Comparison of ENCODE assay signal across 12 cellular contexts in genomic region chr3:50428007-50428633, GRCh38.
DNase-seq lines count a peak whose midpoint lies in the region; ATAC-seq, FAIRE-seq and TF ChIP-seq lines count a peak whose summit lies in the region.
"Had no signal": no experiment of that assay in that cellular context is flagged by ENCODE, and none has a peak within 500 bp of the region (broad histone marks: within the 10 kb centered on the region; RNA-seq: fewer than 3 reads in every experiment).

No MANE protein-coding gene starts in this region.

- H3K9me3 ChIP-seq in keratinocyte (ENCODE audit: control insufficient read depth, low read depth, low read length) = no peaks in the 10 kb centered on the region
- H3K9me3 ChIP-seq: right atrium auricular region had no signal

- peak overlapping the region; percentile 51; the same call in 1 of the 2 replicates for H3K27ac Mint-ChIP-seq in WTC11

- H3K27ac ChIP-seq in keratinocyte (ENCODE audit: control insufficient read depth, insufficient read depth, low read length) = no peak overlapping the region
- H3K27ac ChIP-seq: right atrium auricular region had no signal

- H3K9me1 ChIP-seq in keratinocyte (ENCODE audit: control insufficient read depth, extremely low read depth, insufficient read depth, low read length) = no peaks in the 10 kb centered on the region

- H3K4me1 Mint-ChIP-seq in WTC11 = no peaks in the 10 kb centered on the region; the same call in 1 of the 2 replicates

- no peak overlapping the region for H3K4me3 Mint-ChIP-seq in WTC11
- H3K4me3 Mint-ChIP-seq: CD4-positive, alpha-beta memory T cell; IgD-negative memory B cell had no signal

- no peak for FAIRE-seq in keratinocyte (lab: Jason Lieb, UNC)
- FAIRE-seq: astrocyte had no signal

- no peak overlapping the region for H3K4me3 ChIP-seq in keratinocyte (ENCODE audit: control insufficient read depth in 2 of 3, extremely low read depth in 1 of 3, insufficient read depth in 2 of 3, low read depth in 1 of 3, low read length in 3 of 3)
- H3K4me3 ChIP-seq: right atrium auricular region had no signal

- H3K4me1 ChIP-seq in keratinocyte (ENCODE audit: control insufficient read depth, extremely low read depth, insufficient read depth, low read length) = no peaks in the 10 kb centered on the region
- H3K4me1 ChIP-seq: right atrium auricular region had no signal

- H3K4me2 ChIP-seq in keratinocyte (ENCODE audit: control insufficient read depth, extremely low read depth, insufficient read depth, low read depth, low read length) = no peak overlapping the region

- TF ChIP-seq CTCF in GM12873 (IDR thresholded peaks at IDR 0.05; ENCODE audit: insufficient read depth, low read depth, low read length, missing control alignments) (peak; percentile 5), WTC11 (IDR thresholded peaks at IDR 0.05) (no peak), keratinocyte (optimal IDR thresholded peaks at IDR 0.05 in 1 of 3, IDR thresholded peaks at IDR 0.05 in 1 of 3, conservative IDR thresholded peaks at IDR 0.05 in 1 of 3; ENCODE audit: extremely low read depth in 1 of 3, insufficient read depth in 2 of 3, low read length in 3 of 3) (peak; percentile 8 to 63 (median 54))

- H3K9ac ChIP-seq in keratinocyte (ENCODE audit: control insufficient read depth, extremely low read depth, insufficient read depth, low read length) = no peak overlapping the region

- H4K20me1 ChIP-seq in keratinocyte (ENCODE audit: control insufficient read depth, extremely low read depth, insufficient read depth, low read length) = no peaks in the 10 kb centered on the region

- ATAC-seq in WTC11 = no peak

- DNase-seq in NCI-H1092 (lab: John Stamatoyannopoulos, UW) (peak; percentile 25), WTC11 (ENCODE audit: low spot score) (no peak), keratinocyte (ENCODE audit: low read depth, low spot score) (no peak), kidney glomerular epithelial cell (lab: John Stamatoyannopoulos, UW) (no peak), cerebellum (ENCODE audit: low spot score) (no peak), NCI-H1105 treated with DMSO at 0.1 percent for 48 hours (lab: John Stamatoyannopoulos, UW) (no peak)
- DNase-seq: NCI-H2081 treated with DMSO at 0.1 percent for 48 hours had no signal

- H3K9me3 Mint-ChIP-seq in WTC11 = no peaks in the 10 kb centered on the region
- H3K9me3 Mint-ChIP-seq: CD4-positive, alpha-beta memory T cell; IgD-negative memory B cell had no signal

- POLR2A ChIA-PET in WTC11 (lab: Charles Lee) = no interaction called here

- H2AFZ ChIP-seq in keratinocyte (ENCODE audit: control insufficient read depth, low read length) = no peak overlapping the region

- H3K27me3 Mint-ChIP-seq in WTC11 (ENCODE audit: low read depth) = no peaks in the 10 kb centered on the region
- H3K27me3 Mint-ChIP-seq: CD4-positive, alpha-beta memory T cell had no signal

- H3K36me3 ChIP-seq in keratinocyte (ENCODE audit: control insufficient read depth in 2 of 2, extremely low read depth in 1 of 2, insufficient read depth in 2 of 2, low read length in 2 of 2) = no peaks in the 10 kb centered on the region
- H3K36me3 ChIP-seq: right atrium auricular region had no signal

- CTCF ChIA-PET in WTC11 (lab: Charles Lee) = interaction anchor here (1.7 to 4.1 kb wide), 2 partner anchors 9 to 114 kb away, joined by 4 to 18 read pairs; no protein-coding TSS in a partner anchor

- dilution Hi-C loops in keratinocyte (cut with MboI; ENCODE audit: extremely low pct_ligation_motif_present, low sequenced_read_pairs) = no loop called here

- H3K36me3 Mint-ChIP-seq in WTC11 = no peaks in the 10 kb centered on the region
- H3K36me3 Mint-ChIP-seq: CD4-positive, alpha-beta memory T cell; IgD-negative memory B cell had no signal

- H3K79me2 ChIP-seq in keratinocyte (ENCODE audit: control insufficient read depth, insufficient read depth, low read length) = no peaks in the 10 kb centered on the region

- peaks cover 11% of the 10 kb centered on the region for H3K27me3 ChIP-seq in keratinocyte (ENCODE audit: control insufficient read depth, extremely low read depth, insufficient read depth, low read length)
- H3K27me3 ChIP-seq: right atrium auricular region had no signal

TF ChIP-seq in WTC11, 78 proteins besides CTCF, POLR2A, EP300 and RAD21:
- TF ChIP-seq SMAD3 (CRISPR knock-in tag; IDR thresholded peaks at IDR 0.05; ENCODE audit: borderline replicate concordance) (no peak), TCF7 (CRISPR knock-in tag; IDR thresholded peaks at IDR 0.05; ENCODE audit: low read depth) (no peak), KAT7 (CRISPR knock-in tag; IDR thresholded peaks at IDR 0.05; ENCODE audit: borderline replicate concordance) (no peak), TP53 (CRISPR knock-in tag; IDR thresholded peaks at IDR 0.05) (no peak), ATF2 (CRISPR knock-in tag; IDR thresholded peaks at IDR 0.05; ENCODE audit: borderline replicate concordance, low read depth) (no peak), NR2C2 (CRISPR knock-in tag; IDR thresholded peaks at IDR 0.05) (no peak), ARID4B (CRISPR knock-in tag; IDR thresholded peaks at IDR 0.05; ENCODE audit: borderline replicate concordance) (no peak)
TF ChIP-seq in WTC11: peak in this region for 0.
